Comparison of ENCODE assay signal across 19 cellular contexts in the genomic region with DNA sequence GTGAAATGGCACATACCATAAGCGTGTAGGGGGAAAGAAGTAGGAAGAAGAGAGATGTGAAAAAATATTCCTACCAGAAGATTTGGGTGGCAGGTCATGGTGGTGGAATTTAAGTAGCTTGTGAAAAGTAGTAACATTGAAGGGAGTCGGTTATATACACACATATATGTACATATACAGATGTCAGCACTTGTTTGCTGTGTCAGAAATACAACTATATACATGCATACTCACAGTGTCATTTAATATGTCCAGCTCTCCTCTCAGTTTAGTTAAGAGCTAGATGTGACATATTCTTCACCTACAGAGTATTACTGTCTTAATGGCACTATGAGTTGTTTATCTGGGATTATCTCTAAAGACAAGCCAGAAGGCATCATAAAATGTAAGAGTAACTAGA.
DNase-seq lines count a peak whose midpoint lies in the region; ATAC-seq and TF ChIP-seq lines count a peak whose summit lies in the region.
"Had no signal": no experiment of that assay in that cellular context is flagged by ENCODE, and none has a peak within 500 bp of the region (broad histone marks: within the 10 kb centered on the region; RNA-seq: fewer than 3 reads in every experiment).

No MANE protein-coding gene starts in this region.

- H3K36me3 ChIP-seq in ascending aorta (no peaks in the 10 kb centered on the region), stomach (no peaks in the 10 kb centered on the region), mammary epithelial cell (ENCODE audit: insufficient read depth, low read length) (no peaks in the 10 kb centered on the region)
- H3K36me3 ChIP-seq: BLaER1 treated with 17β-estradiol and CSF1 and Interleukin-3, amounts not matched to agents 10 nM and 100 nM had no signal

- no peaks in the 10 kb centered on the region for H4K20me1 ChIP-seq in mammary epithelial cell (ENCODE audit: insufficient read depth, low read length)
- H4K20me1 ChIP-seq: BLaER1 treated with 17β-estradiol and CSF1 and Interleukin-3, amounts not matched to agents 10 nM and 100 nM had no signal

- ATAC-seq in HG03139 (IDR thresholded peaks at IDR 0.05; ENCODE audit: unreplicated experiment) = no peak
- ATAC-seq: A549; CD8-positive, alpha-beta T cell had no signal

- dilution Hi-C loops in mammary epithelial cell (cut with HindIII; ENCODE audit: low sequenced_read_pairs) = no loop called here

- H3K9me3 ChIP-seq in ascending aorta (no peaks in the 10 kb centered on the region), stomach (no peaks in the 10 kb centered on the region), mammary epithelial cell (replicated peaks; ENCODE audit: insufficient read depth, low read length) (no peaks in the 10 kb centered on the region)
- H3K9me3 ChIP-seq: A549; BLaER1 treated with 17β-estradiol and CSF1 and Interleukin-3, amounts not matched to agents 10 nM and 100 nM; Caco-2 had no signal

- no peak overlapping the region for H3K4me3 ChIP-seq in ascending aorta
- H3K4me3 ChIP-seq in stomach = no peak overlapping the region
- no peak overlapping the region for H3K4me3 ChIP-seq in mammary epithelial cell (replicated peaks in 1 of 3; ENCODE audit: insufficient read depth in 1 of 3, low read depth in 2 of 3, low read length in 3 of 3)
- H3K4me3 ChIP-seq: A549; BLaER1 treated with 17β-estradiol and CSF1 and Interleukin-3, amounts not matched to agents 10 nM and 100 nM had no signal

- CTCF ChIA-PET in mammary epithelial cell (lab: Charles Lee; ENCODE audit: low non-redundant PET) = no interaction called here

- no peaks in the 10 kb centered on the region for H3K4me1 ChIP-seq in ascending aorta
- H3K4me1 ChIP-seq in stomach = no peaks in the 10 kb centered on the region
- no peaks in the 10 kb centered on the region for H3K4me1 ChIP-seq in mammary epithelial cell (ENCODE audit: insufficient read depth, low read length)
- H3K4me1 ChIP-seq: A549; BLaER1 treated with 17β-estradiol and CSF1 and Interleukin-3, amounts not matched to agents 10 nM and 100 nM; Caco-2 had no signal

- peak overlapping the region; percentile 52 for H3K27ac ChIP-seq in angular gyrus (ENCODE audit: low read depth, low read length)
- H3K27ac ChIP-seq in cingulate gyrus (ENCODE audit: low read depth, low read length) = peak overlapping the region; percentile 48
- no peak overlapping the region for H3K27ac ChIP-seq in ascending aorta
- H3K27ac ChIP-seq in stomach = no peak overlapping the region
- no peak overlapping the region for H3K27ac ChIP-seq in mammary epithelial cell (ENCODE audit: insufficient read depth, low read depth, low read length)
- H3K27ac ChIP-seq: 22Rv1; A549; BLaER1 treated with 17β-estradiol and CSF1 and Interleukin-3, amounts not matched to agents 10 nM and 100 nM; C4-2B had no signal

- TF ChIP-seq EP300 in stomach (IDR thresholded peaks at IDR 0.05) = no peak

- TF ChIP-seq CTCF in ascending aorta (IDR thresholded peaks at IDR 0.05) (no peak), stomach (IDR thresholded peaks at IDR 0.05) (no peak), mammary epithelial cell (conservative IDR thresholded peaks at IDR 0.05 in 1 of 2, IDR thresholded peaks at IDR 0.05 in 1 of 2; ENCODE audit: extremely low read depth in 1 of 2, insufficient read depth in 1 of 2, low read depth in 1 of 2, low read length in 2 of 2) (no peak)

- H2AFZ ChIP-seq in mammary epithelial cell (ENCODE audit: low read depth, low read length) = no peak overlapping the region

- in situ Hi-C loops in mammary epithelial cell (cut with MboI; ENCODE audit: low sequenced_read_pairs in 2 of 2) = no loop called here

- H3K27me3 ChIP-seq in ascending aorta (no peaks in the 10 kb centered on the region), stomach (no peaks in the 10 kb centered on the region), mammary epithelial cell (ENCODE audit: insufficient read depth, low read length) (no peaks in the 10 kb centered on the region)
- H3K27me3 ChIP-seq: BLaER1 treated with 17β-estradiol and CSF1 and Interleukin-3, amounts not matched to agents 10 nM and 100 nM had no signal

- intact Hi-C loops in ascending aorta (cut with DNase I) = no loop called here
- intact Hi-C loops in stomach (cut with DNase I; ENCODE audit: low total_unique reads) = no loop called here
- intact Hi-C loops in mammary epithelial cell (cut with micrococcal nuclease) = no loop called here

- H3K79me2 ChIP-seq in mammary epithelial cell (ENCODE audit: insufficient read depth, low read length) = no peaks in the 10 kb centered on the region

- no peak overlapping the region for H3K9ac ChIP-seq in mammary epithelial cell (ENCODE audit: insufficient read depth, low read length)
- H3K9ac ChIP-seq: BLaER1 treated with 17β-estradiol and CSF1 and Interleukin-3, amounts not matched to agents 10 nM and 100 nM had no signal

- peak; percentile 59 for DNase-seq in inferior parietal cortex (ENCODE audit: extremely low spot score)
- peak; percentile 79 for DNase-seq in superior temporal gyrus (ENCODE audit: extremely low spot score)
- DNase-seq in ascending aorta (ENCODE audit: low spot score in 2 of 2) = no peak
- DNase-seq in stomach = no peak
- no peak for DNase-seq in mammary epithelial cell
- DNase-seq: AML-193; Caco-2; Calu3; CD4-positive, alpha-beta T cell; CD8-positive, alpha-beta T cell; DMS79 treated with DMSO at 0.1 percent for 48 hours; GF-D8 had no signal

- BruUV-seq in mammary epithelial cell (replicated peaks; lab: Mats Ljungman, UMichigan) = no TSS peak

- TF ChIP-seq POLR2A in stomach (IDR thresholded peaks at IDR 0.05) = no peak

- WGBS in stomach, 5 donors = 74 to 97% (median 85%) methylated on average over 2 of the region's 2 CpGs
- WGBS in mammary epithelial cell (ENCODE audit: low coverage, missing lambda C conversion rate) = 56% methylated on average over 2 of the region's 2 CpGs

- H3K4me2 ChIP-seq in mammary epithelial cell (ENCODE audit: insufficient read depth, low read depth, low read length) = no peak overlapping the region
- H3K4me2 ChIP-seq: A549; BLaER1 treated with 17β-estradiol and CSF1 and Interleukin-3, amounts not matched to agents 10 nM and 100 nM had no signal

Comparison
In these comparisons a context has a peak if more than half of its experiments do, and no peak if none do; other contexts are left out.
1. H3K27ac ChIP-seq: peak in angular gyrus (single experiment) and cingulate gyrus (single experiment); none in ascending aorta (0 of 2), stomach (0 of 5) and mammary epithelial cell (single experiment).
2. DNase-seq: peak in inferior parietal cortex (single experiment) and superior temporal gyrus (single experiment); none in ascending aorta (0 of 2), stomach (single experiment) and mammary epithelial cell (single experiment).